In the genomic region with DNA sequence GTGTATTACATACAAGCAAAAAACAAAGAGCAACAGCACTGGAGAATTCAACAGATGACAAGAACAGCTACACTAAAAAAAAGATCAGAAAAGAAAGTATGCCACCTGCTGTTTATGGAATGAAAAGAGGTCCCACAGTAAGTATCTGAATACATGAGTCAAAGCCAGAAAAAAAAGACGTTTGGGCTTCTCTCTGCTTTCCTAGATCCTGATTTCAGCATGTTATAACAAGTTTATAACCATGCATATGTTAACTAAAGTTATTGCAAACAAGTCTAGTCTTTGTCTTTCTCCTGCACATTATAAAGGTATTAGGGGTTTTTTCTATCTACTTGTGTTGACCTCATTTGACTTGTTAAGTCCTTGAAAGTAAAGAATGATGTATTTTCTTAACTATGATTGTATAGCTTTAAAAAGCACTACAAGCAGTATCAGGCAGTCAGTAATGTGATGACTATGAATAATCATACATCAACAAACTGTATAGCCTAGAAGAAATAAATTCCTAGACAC, we compare ENCODE assay signal across 9 cellular contexts.
DNase-seq lines count a peak whose midpoint lies in the region; ATAC-seq and TF ChIP-seq lines count a peak whose summit lies in the region.
"Had no signal": no experiment of that assay in that cellular context is flagged by ENCODE, and none has a peak within 500 bp of the region (broad histone marks: within the 10 kb centered on the region; RNA-seq: fewer than 3 reads in every experiment).

No MANE protein-coding gene starts in this region.

- peak; percentile 63 for DNase-seq in DMS 273 treated with DMSO at 0.1 percent for 48 hours (lab: John Stamatoyannopoulos, UW)
- DNase-seq in RPMI7951 (ENCODE audit: low read depth), result peak; percentile 83
- DNase-seq in erythroblast (lab: John Stamatoyannopoulos, UW), result peak; percentile 19 to 35
- no peak for DNase-seq in ovary
- no peak for DNase-seq in CD1c-positive myeloid dendritic cell (ENCODE audit: extremely low spot score)
- no peak for DNase-seq in NCI-H1436 treated with DMSO at 0.1 percent for 48 hours (lab: John Stamatoyannopoulos, UW)
- DNase-seq: activated B cell treated with CpG ODN at 0.5 μM for 24 hours had no signal

- H3K9me3 ChIP-seq in ovary, result no peaks in the 10 kb centered on the region

- H3K36me3 ChIP-seq in ovary, result no peaks in the 10 kb centered on the region

- H3K4me1 ChIP-seq in ovary (ENCODE audit: insufficient read depth), result no peaks in the 10 kb centered on the region

- H3K4me3 ChIP-seq in ovary, result no peak overlapping the region

- ATAC-seq in GM19043 (IDR thresholded peaks at IDR 0.05; ENCODE audit: low read depth, unreplicated experiment) (peak; percentile 83), HG03439 (IDR thresholded peaks at IDR 0.05; ENCODE audit: unreplicated experiment) (peak; percentile 80)

- H3K27ac ChIP-seq in ovary, result no peak overlapping the region

- TF ChIP-seq EP300 in ovary (IDR thresholded peaks at IDR 0.05), result no peak

- TF ChIP-seq POLR2A in erythroblast (IDR thresholded peaks at IDR 0.05; ENCODE audit: low read length) (no peak), ovary (IDR thresholded peaks at IDR 0.05) (no peak)

- TF ChIP-seq CTCF in ovary (IDR thresholded peaks at IDR 0.05), result peak; percentile 21 to 58 (median 49)

- intact Hi-C loops in ovary (cut with DNase I), result loop anchor here in 2 of 4 donors (10.0 kb wide), 2 partner anchors 173 to 193 kb away; no protein-coding TSS in a partner anchor

- H3K27me3 ChIP-seq in ovary, result no peaks in the 10 kb centered on the region

- 0 to 2% (median 2%) methylated on average over 1 of the region's 1 CpG for WGBS in ovary, 3 donors

Comparison
In these comparisons a context has a peak if more than half of its experiments do, and no peak if none do; other contexts are left out.
1. DNase-seq: peak in DMS 273 treated with DMSO at 0.1 percent for 48 hours (single experiment), RPMI7951 (single experiment) and erythroblast (2 of 2); none in ovary (0 of 5), CD1c-positive myeloid dendritic cell (single experiment) and NCI-H1436 treated with DMSO at 0.1 percent for 48 hours (single experiment).